In genomic region chr4:61922766-61923165, GRCh38 we compare ENCODE assay signal across 16 cellular contexts.
DNase-seq lines count a peak whose midpoint lies in the region; ATAC-seq, FAIRE-seq and TF ChIP-seq lines count a peak whose summit lies in the region.
"Had no signal": no experiment of that assay in that cellular context is flagged by ENCODE, and none has a peak within 500 bp of the region (broad histone marks: within the 10 kb centered on the region; RNA-seq: fewer than 3 reads in every experiment).

No MANE protein-coding gene starts in this region.

- no peak overlapping the region for H3K4me3 Mint-ChIP-seq in Caco-2 (ENCODE audit: unreplicated experiment)
- H3K4me3 Mint-ChIP-seq: CD8-positive, alpha-beta T cell had no signal

- H3K36me3 ChIP-seq in Caco-2 (ENCODE audit: control insufficient read depth, insufficient read depth, low read length) (no peaks in the 10 kb centered on the region), bronchial epithelial cell (ENCODE audit: control insufficient read depth, insufficient read depth, low read length) (no peaks in the 10 kb centered on the region), mucosa of descending colon (ENCODE audit: low read depth) (no peaks in the 10 kb centered on the region)
- H3K36me3 ChIP-seq: BLaER1 treated with 17β-estradiol and CSF1 and Interleukin-3, amounts not matched to agents 10 nM and 100 nM; HAP-1 had no signal

- CTCF ChIA-PET in Caco-2 (lab: Charles Lee) = no interaction called here

- H3K27ac Mint-ChIP-seq in Caco-2 (ENCODE audit: unreplicated experiment) = no peak overlapping the region
- H3K27ac Mint-ChIP-seq: CD8-positive, alpha-beta T cell had no signal

- ATAC-seq in mucosa of descending colon (peak; percentile 77), HG02759 (IDR thresholded peaks at IDR 0.05; ENCODE audit: unreplicated experiment) (no peak), HG02885 (IDR thresholded peaks at IDR 0.05; ENCODE audit: poor library complexity, unreplicated experiment) (no peak)
- ATAC-seq: CD8-positive, alpha-beta T cell had no signal

- H3K27me3 Mint-ChIP-seq in Caco-2 (ENCODE audit: insufficient read depth, unreplicated experiment) = peaks cover 7% of the 10 kb centered on the region

- no peaks in the 10 kb centered on the region for H3K27me3 ChIP-seq in Caco-2 (replicated peaks; ENCODE audit: control insufficient read depth, insufficient read depth, low read length)
- H3K27me3 ChIP-seq in bronchial epithelial cell (ENCODE audit: control insufficient read depth, insufficient read depth, low read length) = no peaks in the 10 kb centered on the region
- H3K27me3 ChIP-seq: BLaER1 treated with 17β-estradiol and CSF1 and Interleukin-3, amounts not matched to agents 10 nM and 100 nM had no signal

- intact Hi-C loops in Caco-2 (cut with micrococcal nuclease; ENCODE audit: unreplicated experiment) = no loop called here
- intact Hi-C loops in mucosa of descending colon (cut with DNase I, micrococcal nuclease) = no loop called here

- no peak overlapping the region for H3K4me3 ChIP-seq in Caco-2 (ENCODE audit: low read depth, low read length)
- no peak overlapping the region for H3K4me3 ChIP-seq in bronchial epithelial cell (ENCODE audit: low read depth, low read length)
- no peak overlapping the region for H3K4me3 ChIP-seq in mucosa of descending colon
- H3K4me3 ChIP-seq: BLaER1 treated with 17β-estradiol and CSF1 and Interleukin-3, amounts not matched to agents 10 nM and 100 nM; HAP-1 had no signal

- H3K4me1 ChIP-seq in Caco-2 = peaks cover 20% of the 10 kb centered on the region
- H3K4me1 ChIP-seq in mucosa of descending colon (ENCODE audit: low read depth) = peaks cover 8% of the 10 kb centered on the region
- H3K4me1 ChIP-seq: BLaER1 treated with 17β-estradiol and CSF1 and Interleukin-3, amounts not matched to agents 10 nM and 100 nM had no signal

- FAIRE-seq in bronchial epithelial cell (lab: Jason Lieb, UNC) (no peak), D721Med (lab: Jason Lieb, UNC) (no peak)

- H3K4me1 Mint-ChIP-seq in Caco-2 (ENCODE audit: low read depth, unreplicated experiment) = no peaks in the 10 kb centered on the region

- peak; percentile 37 to 56 for DNase-seq in Caco-2
- peak; percentile 42 for DNase-seq in HT-29 (ENCODE audit: low spot score)
- peak; percentile 55 for DNase-seq in bronchial epithelial cell (ENCODE audit: low read depth)
- DNase-seq in mucosa of descending colon = peak in 1 of 3 donors; percentile 10
- no peak for DNase-seq in D721Med (ENCODE audit: insufficient read length, low spot score)
- DNase-seq: CD8-positive, alpha-beta T cell; GDM1; KBM-7; MV-4-11; NCI-H187 treated with DMSO at 0.1 percent for 48 hours; NCI-H226; RPMI8226 had no signal

- TF ChIP-seq CTCF in Caco-2 (IDR thresholded peaks at IDR 0.05; ENCODE audit: insufficient read depth in 1 of 2, low read depth in 1 of 2, low read length in 1 of 2, severe bottlenecking in 1 of 2, unreplicated experiment in 1 of 2) = no peak
- no peak for TF ChIP-seq CTCF in bronchial epithelial cell (IDR thresholded peaks at IDR 0.05; ENCODE audit: insufficient read depth, low read length, severe bottlenecking)
- TF ChIP-seq CTCF in mucosa of descending colon (IDR thresholded peaks at IDR 0.05) = no peak
- no peak for TF ChIP-seq CTCF in D721Med (IDR thresholded peaks at IDR 0.05; ENCODE audit: insufficient read depth, missing control alignments)

- H3K36me3 Mint-ChIP-seq in Caco-2 (ENCODE audit: insufficient read depth, unreplicated experiment) = no peaks in the 10 kb centered on the region
- H3K36me3 Mint-ChIP-seq: CD8-positive, alpha-beta T cell had no signal

- no peaks in the 10 kb centered on the region for H3K9me3 Mint-ChIP-seq in Caco-2 (ENCODE audit: unreplicated experiment)

- H3K9me3 ChIP-seq in Caco-2 (no peaks in the 10 kb centered on the region), mucosa of descending colon (no peaks in the 10 kb centered on the region)
- H3K9me3 ChIP-seq: BLaER1 treated with 17β-estradiol and CSF1 and Interleukin-3, amounts not matched to agents 10 nM and 100 nM; HAP-1 had no signal

- POLR2A ChIA-PET in Caco-2 (lab: Charles Lee) = no interaction called here

- BruUV-seq in Caco-2 (replicated peaks; lab: Mats Ljungman, UMichigan) = no TSS peak
